25 cellular contexts compared by ENCODE assay signal in genomic region chr3:175001091-175001490, GRCh38.
"Had no signal": no experiment of that assay in that cellular context is flagged by ENCODE, and none has a peak within 500 bp of the region (broad histone marks: within the 10 kb centered on the region; RNA-seq: fewer than 3 reads in every experiment).

No MANE protein-coding gene starts in this region.

- H3K9me3 ChIP-seq: adrenal gland, esophagus muscularis mucosa, gastroesophageal sphincter, psoas muscle, tibial nerve had no signal

- H3K27me3 ChIP-seq: adrenal gland, brain microvascular endothelial cell, esophagus muscularis mucosa, gastroesophageal sphincter, hepatocyte, spleen, tibial nerve had no signal

- H2AFZ ChIP-seq: hepatocyte, parathyroid adenoma had no signal

- H3K4me3 ChIP-seq: adrenal gland, coronary artery, esophagus muscularis mucosa, gastroesophageal sphincter, hepatocyte, psoas muscle, spleen, tibial nerve had no signal

- H3K9ac ChIP-seq: parathyroid adenoma had no signal

- H3K4me2 ChIP-seq: hepatocyte had no signal

- H3K36me3 ChIP-seq: adrenal gland, brain microvascular endothelial cell, esophagus muscularis mucosa, gastroesophageal sphincter, spleen, tibial nerve had no signal

- DNase-seq: activated CD4-positive, alpha-beta T cell treated with anti-CD3 and anti-CD28 coated beads for 1 hour; activated CD4-positive, alpha-beta T cell treated with anti-CD3 and anti-CD28 coated beads, Interleukin-2, amount 10 ng/mL, durations not matched to agents 7 days and 5 days; activated CD8-positive, alpha-beta T cell treated with anti-CD3 and anti-CD28 coated beads for 36 hours; activated naive CD4-positive, alpha-beta T cell; activated T-cell treated with anti-CD3 and anti-CD28 coated beads, Interleukin-2, amount 50 U/mL, for 4 hours; adrenal gland; brain microvascular endothelial cell; effector memory CD8-positive, alpha-beta T cell; kidney; left colon; mammary epithelial cell; naive B cell; nephron progenitor cell; psoas muscle; spleen; stimulated activated naive CD4-positive, alpha-beta T cell; T-helper 2 cell had no signal

- H3K27ac ChIP-seq: adrenal gland, coronary artery, esophagus muscularis mucosa, gastroesophageal sphincter, hepatocyte, parathyroid adenoma, psoas muscle, spleen, tibial nerve had no signal

- H3K79me2 ChIP-seq: hepatocyte, parathyroid adenoma had no signal

- H3K4me1 ChIP-seq: gastroesophageal sphincter, parathyroid adenoma, psoas muscle, spleen, tibial nerve had no signal

- ATAC-seq: activated CD8-positive, alpha-beta T cell treated with anti-CD3 and anti-CD28 coated beads for 36 hours; activated T-cell treated with anti-CD3 and anti-CD28 coated beads, Interleukin-2, amount 50 U/mL, for 4 hours; activated T-helper 17 cell treated with anti-CD3 and anti-CD28 coated beads, Interleukin-2, amount 50 U/mL, for 72 hours; effector memory CD8-positive, alpha-beta T cell; gastroesophageal sphincter; left colon; psoas muscle; WTC11 had no signal
